Comparison of ENCODE assay signal across 33 cellular contexts in genomic region chr2:116545611-116546010, GRCh38.
"Had no signal": no experiment of that assay in that cellular context is flagged by ENCODE, and none has a peak within 500 bp of the region (broad histone marks: within the 10 kb centered on the region; RNA-seq: fewer than 3 reads in every experiment).

No MANE protein-coding gene starts in this region.

- H3K9me3 ChIP-seq: MG63 had no signal

- DNase-seq: activated B cell treated with CpG ODN at 0.5 μM for 24 hours; activated CD4-positive, alpha-beta memory T cell treated with anti-CD3 and anti-CD28 coated beads, Interleukin-2, amount 10 ng/mL, durations not matched to agents 7 days and 5 days; activated CD4-positive, alpha-beta T cell treated with anti-CD3 and anti-CD28 coated beads for 1 hour; activated CD4-positive, alpha-beta T cell treated with anti-CD3 and anti-CD28 coated beads for 48 hours; activated CD8-positive, alpha-beta memory T cell treated with anti-CD3 and anti-CD28 coated beads for 24 hours; activated CD8-positive, alpha-beta memory T cell treated with anti-CD3 and anti-CD28 coated beads, Interleukin-2, amount 10 ng/mL, durations not matched to agents 7 days and 5 days; activated CD8-positive, alpha-beta memory T cell treated with anti-CD3 and anti-CD28 coated beads, Interleukin-2, amount 50 U/mL, for 48 hours; activated effector memory CD4-positive, alpha-beta T cell treated with Interleukin-2 at 50 U/mL for 16 hours; activated naive CD4-positive, alpha-beta T cell treated with anti-CD3 and anti-CD28 coated beads, Interleukin-2, amount 50 U/mL, for 16 hours; activated naive CD8-positive, alpha-beta T cell treated with anti-CD3 and anti-CD28 coated beads for 36 hours; activated T-cell treated with anti-CD3 and anti-CD28 coated beads, Interleukin-2, amount 50 U/mL, for 48 hours; amniotic stem cell; aorta; brain microvascular endothelial cell; central memory CD4-positive, alpha-beta T cell; Kasumi-1; KG1; MG63; NCI-H1092 treated with DMSO at 0.1 percent for 48 hours; NCI-H146; NCI-H187; NCI-H2029 treated with DMSO at 0.1 percent for 48 hours; NCI-H345; NCI-H524 treated with DMSO at 0.1 percent for 48 hours; PC-9; SIG-M5; SW 1271; T-helper 1 cell; T-helper 2 cell; T-helper 9 cell had no signal

- H3K27me3 ChIP-seq: brain microvascular endothelial cell, MG63 had no signal

- ATAC-seq: activated CD8-positive, alpha-beta memory T cell treated with anti-CD3 and anti-CD28 coated beads, Interleukin-2, amount 10 ng/mL, durations not matched to agents 7 days and 5 days; Right ventricle myocardium inferior had no signal

- H3K4me3 ChIP-seq: MG63, PC-9 had no signal

- H3K36me3 ChIP-seq: brain microvascular endothelial cell, MG63 had no signal

- H3K27ac ChIP-seq: brain microvascular endothelial cell, PC-9, RWPE1, VCaP had no signal
